In genomic region chr3:23084367-23084766, GRCh38 we compare ENCODE assay signal across 25 cellular contexts.
"Had no signal": no experiment of that assay in that cellular context is flagged by ENCODE, and none has a peak within 500 bp of the region (broad histone marks: within the 10 kb centered on the region; RNA-seq: fewer than 3 reads in every experiment).

No MANE protein-coding gene starts in this region.

- H3K9me3 ChIP-seq: left ventricle myocardium inferior, lower lobe of right lung, prostate gland, right lobe of liver, spleen, testis, tibial nerve, upper lobe of right lung, vagina had no signal

- H3K27me3 ChIP-seq: dorsolateral prefrontal cortex, hepatocyte, right lobe of liver, spleen, testis, tibial nerve, upper lobe of right lung, vagina had no signal

- FAIRE-seq: kidney had no signal

- H3K27ac ChIP-seq: dorsolateral prefrontal cortex, hepatocyte, left ventricle myocardium inferior, lower lobe of right lung, parathyroid adenoma, prostate gland, right lobe of liver, spleen, testis, tibial nerve, upper lobe of right lung, vagina had no signal

- DNase-seq: dorsolateral prefrontal cortex; effector CD8-positive, alpha-beta T cell; foreskin melanocyte; head of caudate nucleus; kidney; left cardiac atrium; left ventricle myocardium inferior; lower lobe of right lung; midbrain; naive B cell; occipital lobe; right lobe of liver; spleen; stimulated activated CD4-positive, alpha-beta T cell treated with anti-CD3 and anti-CD28 coated beads, Interleukin-15, amount 100 ng/mL, for 24 hours; stimulated activated CD4-positive, alpha-beta T cell treated with anti-CD3 and anti-CD28 coated beads, Interleukin-1b, Interleukin-23, amount 100 ng/mL, for 48 hours; stimulated activated CD4-positive, alpha-beta T cell treated with anti-CD3 and anti-CD28 coated beads, Interleukin-4, amount 100 ng/mL, for 4 hours; stimulated activated naive B cell treated with anti-CD40 and anti-IgM and Interleukin-4, amounts not matched to agents 10 μg/mL and 1 μg/mL and 100 μg/mL, for 72 hours; stimulated activated naive CD8-positive, alpha-beta T cell treated with anti-CD3 and anti-CD28 coated beads, Interleukin-15, amount 100 ng/mL, for 72 hours; testis; upper lobe of right lung had no signal

- ATAC-seq: left cardiac atrium; lower lobe of right lung; right lobe of liver; stimulated activated naive B cell treated with anti-CD40 and anti-IgM and Interleukin-4, amounts not matched to agents 10 μg/mL and 1 μg/mL and 100 μg/mL, for 72 hours; stimulated activated naive CD8-positive, alpha-beta T cell treated with anti-CD3 and anti-CD28 coated beads, Interleukin-15, amount 100 ng/mL, for 72 hours; upper lobe of right lung had no signal

- H3K4me3 ChIP-seq: dorsolateral prefrontal cortex, hepatocyte, left ventricle myocardium inferior, lower lobe of right lung, prostate gland, right lobe of liver, spleen, testis, tibial nerve, upper lobe of right lung, vagina had no signal

- H3K4me1 ChIP-seq: left ventricle myocardium inferior, parathyroid adenoma, prostate gland, right lobe of liver, upper lobe of right lung had no signal

- H3K36me3 ChIP-seq: left ventricle myocardium inferior, lower lobe of right lung, prostate gland, right lobe of liver, spleen, tibial nerve, upper lobe of right lung, vagina had no signal
